Comparison of ENCODE assay signal across 11 cellular contexts in genomic region chr5:35853652-35854051, GRCh38. TPM values are rescaled to one million over a fixed set of nuclear protein-coding genes. Genes with fewer than 3 reads are reported as not detected.
DNase-seq lines count a peak whose midpoint lies in the region; ATAC-seq and TF ChIP-seq lines count a peak whose summit lies in the region.
"Had no signal": no experiment of that assay in that cellular context is flagged by ENCODE, and none has a peak within 500 bp of the region (broad histone marks: within the 10 kb centered on the region; RNA-seq: fewer than 3 reads in every experiment).

No MANE protein-coding gene starts in this region.

- H3K27ac ChIP-seq in right atrium auricular region (no peak overlapping the region), trophoblast cell (ENCODE audit: low read depth, low read length) (no peak overlapping the region), mesendoderm (ENCODE audit: low read depth, low read length) (no peak overlapping the region)
- H3K27ac ChIP-seq: ascending aorta had no signal

- WGBS in trophoblast cell (ENCODE audit: extremely low coverage, insufficient coverage, insufficient read length), result no CpG with 5 or more reads among the region's 3 CpGs
- WGBS in mesendoderm (ENCODE audit: extremely low coverage, insufficient coverage, low lambda C conversion rate), result no CpG with 5 or more reads among the region's 3 CpGs

- no peak overlapping the region for H4K12ac ChIP-seq in trophoblast cell (ENCODE audit: low read depth, low read length)

- ATAC-seq in left cardiac atrium, result peak; percentile 41 to 43

- H2BK12ac ChIP-seq in trophoblast cell (ENCODE audit: low read length), result no peak overlapping the region

- intact Hi-C loops in left cardiac atrium (cut with DNase I), result no loop called here
- intact Hi-C loops in activated T-helper 2 cell treated with anti-CD3 and anti-CD28 coated beads, Interferon-gamma antibody, Interleukin-2, Interleukin-4, amounts not matched to agents 10 μg/mL and 5 μg/mL and 100 μg/mL, durations not matched to agents 14 hours and 24 hours and 36 hours (cut with micrococcal nuclease), result loop anchor here (2.0 kb wide), 1 partner anchor 203 kb away; no protein-coding TSS in a partner anchor

- H3K79me2 ChIP-seq in trophoblast cell (ENCODE audit: control insufficient read depth, insufficient read depth, low read length, poor library complexity), result no peaks in the 10 kb centered on the region
- H3K79me2 ChIP-seq in mesendoderm (ENCODE audit: control insufficient read depth, insufficient read depth, low read length), result no peaks in the 10 kb centered on the region

- H3K27me3 Mint-ChIP-seq in activated T-helper 2 cell treated with anti-CD3 and anti-CD28 coated beads, Interferon-gamma antibody, Interleukin-2, Interleukin-4, amounts not matched to agents 10 μg/mL and 5 μg/mL and 100 μg/mL, durations not matched to agents 14 hours and 24 hours and 36 hours (ENCODE audit: low read depth), result no peaks in the 10 kb centered on the region

- H3K23ac ChIP-seq in trophoblast cell (ENCODE audit: low read length) (no peak overlapping the region), mesendoderm (ENCODE audit: low read length) (no peak overlapping the region)

- TF ChIP-seq CTCF in right atrium auricular region (IDR thresholded peaks at IDR 0.05), result no peak

- H4K8ac ChIP-seq in trophoblast cell (ENCODE audit: low read depth, low read length), result no peak overlapping the region
- H4K8ac ChIP-seq in mesendoderm (ENCODE audit: low read depth, low read length), result no peak overlapping the region

- H2AK5ac ChIP-seq in trophoblast cell (ENCODE audit: low read length), result no peak overlapping the region
- no peak overlapping the region for H2AK5ac ChIP-seq in mesendoderm (ENCODE audit: low read length)

- H3K18ac ChIP-seq in trophoblast cell (ENCODE audit: low read length), result no peak overlapping the region
- no peak overlapping the region for H3K18ac ChIP-seq in mesendoderm (ENCODE audit: low read length)

- no peak overlapping the region for H2BK15ac ChIP-seq in mesendoderm (replicated peaks; ENCODE audit: low read depth)

- peak overlapping the region; percentile 85 for H3K4me3 Mint-ChIP-seq in activated T-helper 2 cell treated with anti-CD3 and anti-CD28 coated beads, Interferon-gamma antibody, Interleukin-2, Interleukin-4, amounts not matched to agents 10 μg/mL and 5 μg/mL and 100 μg/mL, durations not matched to agents 14 hours and 24 hours and 36 hours (ENCODE audit: low read depth)

- H3K27me3 ChIP-seq in right atrium auricular region, result no peaks in the 10 kb centered on the region
- H3K27me3 ChIP-seq in trophoblast cell (ENCODE audit: insufficient read depth, low read length), result no peaks in the 10 kb centered on the region
- H3K27me3 ChIP-seq in mesendoderm (ENCODE audit: insufficient read depth, low read length, poor library complexity), result no peaks in the 10 kb centered on the region
- H3K27me3 ChIP-seq: ascending aorta, heart left ventricle had no signal

- H3K79me1 ChIP-seq in trophoblast cell (ENCODE audit: low read length) (no peaks in the 10 kb centered on the region), mesendoderm (ENCODE audit: low read length) (no peaks in the 10 kb centered on the region)

- H2BK120ac ChIP-seq in trophoblast cell (ENCODE audit: insufficient read depth, low read length, poor library complexity), result no peak overlapping the region
- no peak overlapping the region for H2BK120ac ChIP-seq in mesendoderm (ENCODE audit: low read depth, low read length)

- no peak overlapping the region for H2AFZ ChIP-seq in trophoblast cell (ENCODE audit: insufficient read depth, low read length, poor library complexity)

- H3K9ac ChIP-seq in trophoblast cell (ENCODE audit: low read length) (no peak overlapping the region), mesendoderm (ENCODE audit: low read length) (no peak overlapping the region)

- DNase-seq in left cardiac atrium (no peak), right atrium auricular region (ENCODE audit: low spot score) (no peak), trophoblast cell (peak; percentile 18 to 31), mesendoderm (no peak), NCI-H187 (lab: John Stamatoyannopoulos, UW) (no peak), 8988T (no peak), NCI-H1694 (lab: John Stamatoyannopoulos, UW) (no peak)
- DNase-seq in activated T-helper 2 cell treated with anti-CD3 and anti-CD28 coated beads, Interferon-gamma antibody, Interleukin-2, Interleukin-4, amounts not matched to agents 10 μg/mL and 5 μg/mL and 100 μg/mL, durations not matched to agents 14 hours and 24 hours and 36 hours (ENCODE audit: low spot score), result peak; percentile 46

- no peaks in the 10 kb centered on the region for H3K9me3 ChIP-seq in right atrium auricular region
- H3K9me3 ChIP-seq in trophoblast cell (ENCODE audit: insufficient read depth, low read depth, low read length), result no peaks in the 10 kb centered on the region
- H3K9me3 ChIP-seq: ascending aorta, heart left ventricle had no signal

- no peaks in the 10 kb centered on the region for H3K36me3 ChIP-seq in right atrium auricular region
- no peaks in the 10 kb centered on the region for H3K36me3 ChIP-seq in trophoblast cell (ENCODE audit: control insufficient read depth in 1 of 2, insufficient read depth in 2 of 2, low read length in 2 of 2)
- no peaks in the 10 kb centered on the region for H3K36me3 ChIP-seq in mesendoderm (ENCODE audit: control insufficient read depth, insufficient read depth, low read length)
- H3K36me3 ChIP-seq: ascending aorta, heart left ventricle had no signal

- peaks cover 3% of the 10 kb centered on the region for H3K9me3 Mint-ChIP-seq in activated T-helper 2 cell treated with anti-CD3 and anti-CD28 coated beads, Interferon-gamma antibody, Interleukin-2, Interleukin-4, amounts not matched to agents 10 μg/mL and 5 μg/mL and 100 μg/mL, durations not matched to agents 14 hours and 24 hours and 36 hours

- no peak overlapping the region for H3K56ac ChIP-seq in mesendoderm (ENCODE audit: low read length)

- H2BK5ac ChIP-seq in trophoblast cell (ENCODE audit: low read depth, low read length, poor library complexity) (no peak overlapping the region), mesendoderm (ENCODE audit: low read length) (no peak overlapping the region)

- H3K4me1 ChIP-seq in right atrium auricular region, result peaks cover 0 to 8% of the 10 kb centered on the region in 2 donors
- no peaks in the 10 kb centered on the region for H3K4me1 ChIP-seq in trophoblast cell (ENCODE audit: control insufficient read depth in 1 of 2, insufficient read depth in 2 of 2, low read length in 2 of 2)
- no peaks in the 10 kb centered on the region for H3K4me1 ChIP-seq in mesendoderm (ENCODE audit: control insufficient read depth, low read depth, low read length)
- H3K4me1 ChIP-seq: ascending aorta had no signal

- H4K91ac ChIP-seq in trophoblast cell (ENCODE audit: low read depth, low read length), result no peak overlapping the region

- peak overlapping the region; percentile 96 for H3K27ac Mint-ChIP-seq in activated T-helper 2 cell treated with anti-CD3 and anti-CD28 coated beads, Interferon-gamma antibody, Interleukin-2, Interleukin-4, amounts not matched to agents 10 μg/mL and 5 μg/mL and 100 μg/mL, durations not matched to agents 14 hours and 24 hours and 36 hours

- no peak overlapping the region for H3K14ac ChIP-seq in trophoblast cell (ENCODE audit: low read length)

- no peak overlapping the region for H3K4me3 ChIP-seq in right atrium auricular region
- H3K4me3 ChIP-seq in trophoblast cell (ENCODE audit: low read depth, low read length), result no peak overlapping the region
- H3K4me3 ChIP-seq in mesendoderm (ENCODE audit: low read length), result no peak overlapping the region
- H3K4me3 ChIP-seq: ascending aorta had no signal

- H3K4me2 ChIP-seq in trophoblast cell (ENCODE audit: low read length), result no peak overlapping the region
- no peak overlapping the region for H3K4me2 ChIP-seq in mesendoderm (ENCODE audit: low read length)

- no peak overlapping the region for H3K4ac ChIP-seq in trophoblast cell (ENCODE audit: low read depth, low read length)
- no peak overlapping the region for H3K4ac ChIP-seq in mesendoderm (ENCODE audit: low read depth, low read length)

- no peak overlapping the region for H4K5ac ChIP-seq in mesendoderm (ENCODE audit: low read length)

- peaks cover 41% of the 10 kb centered on the region for H3K36me3 Mint-ChIP-seq in activated T-helper 2 cell treated with anti-CD3 and anti-CD28 coated beads, Interferon-gamma antibody, Interleukin-2, Interleukin-4, amounts not matched to agents 10 μg/mL and 5 μg/mL and 100 μg/mL, durations not matched to agents 14 hours and 24 hours and 36 hours (ENCODE audit: low read depth)

- H3K4me1 Mint-ChIP-seq in activated T-helper 2 cell treated with anti-CD3 and anti-CD28 coated beads, Interferon-gamma antibody, Interleukin-2, Interleukin-4, amounts not matched to agents 10 μg/mL and 5 μg/mL and 100 μg/mL, durations not matched to agents 14 hours and 24 hours and 36 hours (ENCODE audit: low read depth), result peaks cover 67% of the 10 kb centered on the region

RNA-seq across cellular contexts. Expression of gene IL7R, which starts 3.0 kb away (rescaled TPM):
- total RNA-seq in left cardiac atrium (10 to 100 TPM in 1 of 2 donors, 1 to 10 TPM in 1; 4.2 to 10.3 TPM), right atrium auricular region (1 to 10 TPM; 3.1 to 3.2 TPM)
- 60.9 and 66.9 TPM in 2 replicates for total RNA-seq in activated T-helper 2 cell treated with anti-CD3 and anti-CD28 coated beads, Interferon-gamma antibody, Interleukin-2, Interleukin-4, amounts not matched to agents 10 μg/mL and 5 μg/mL and 100 μg/mL, durations not matched to agents 14 hours and 24 hours and 36 hours
- polyA plus RNA-seq in trophoblast cell (2013), result 0.64 TPM in 2 replicates
- polyA plus RNA-seq in mesendoderm (2013, experiment 1 of 2), result under 0.01 TPM
- polyA plus RNA-seq in mesendoderm (2013, experiment 2 of 2), result 0.04 TPM
- total RNA-seq: NCI-H460 had no signal

Comparison
In these comparisons a context has a peak if more than half of its experiments do, and no peak if none do; other contexts are left out.
1. DNase-seq: peak in activated T-helper 2 cell treated with anti-CD3 and anti-CD28 coated beads, Interferon-gamma antibody, Interleukin-2, Interleukin-4, amounts not matched to agents 10 μg/mL and 5 μg/mL and 100 μg/mL, durations not matched to agents 14 hours and 24 hours and 36 hours (single experiment) and trophoblast cell (2 of 2); none in left cardiac atrium (single experiment), right atrium auricular region (single experiment), mesendoderm (single experiment), NCI-H187 (0 of 2), 8988T (single experiment) and NCI-H1694 (single experiment).